Comparison of ENCODE assay signal across 11 cellular contexts in genomic region chr20:63946986-63947637, GRCh38. TPM values are rescaled to one million over a fixed set of nuclear protein-coding genes. Genes with fewer than 3 reads are reported as not detected.
DNase-seq lines count a peak whose midpoint lies in the region; ATAC-seq and TF ChIP-seq lines count a peak whose summit lies in the region.
"Had no signal": no experiment of that assay in that cellular context is flagged by ENCODE, and none has a peak within 500 bp of the region (broad histone marks: within the 10 kb centered on the region; RNA-seq: fewer than 3 reads in every experiment).

No MANE protein-coding gene starts in this region.

- H3K9me3 Mint-ChIP-seq in IgD-negative memory B cell (no peaks in the 10 kb centered on the region), endodermal cell (peaks cover 3% of the 10 kb centered on the region), neural crest cell (no peaks in the 10 kb centered on the region)

- H3K27ac ChIP-seq in C4-2B = peak overlapping the region; percentile 28
- H3K27ac ChIP-seq in endodermal cell (ENCODE audit: low read depth, low read length) = peak overlapping the region; percentile 14

- H3K9me3 ChIP-seq in endodermal cell (ENCODE audit: control insufficient read depth, low read length) = no peaks in the 10 kb centered on the region
- H3K9me3 ChIP-seq: upper lobe of left lung had no signal

- H3K4me3 ChIP-seq in endodermal cell (ENCODE audit: low read length) = no peak overlapping the region

- peaks cover 15% of the 10 kb centered on the region for H3K36me3 ChIP-seq in endodermal cell (ENCODE audit: control insufficient read depth, insufficient read depth, low read length)

- H3K27ac Mint-ChIP-seq in IgD-negative memory B cell (peak overlapping the region; percentile 80 to 95 (median 91)), endodermal cell (no peak overlapping the region), neural crest cell (ENCODE audit: unreplicated experiment) (no peak overlapping the region)

- H3K27me3 ChIP-seq in endodermal cell (ENCODE audit: control insufficient read depth, insufficient read depth, low read length, poor library complexity, severe bottlenecking) = no peaks in the 10 kb centered on the region
- H3K27me3 ChIP-seq: upper lobe of left lung had no signal

- WGBS in endodermal cell (ENCODE audit: insufficient coverage in 1 of 2, insufficient read length in 1 of 2), 2 experiments = 93 to 95% methylated on average over 13 to 15 of the region's 15 CpGs

- no peaks in the 10 kb centered on the region for H3K36me3 Mint-ChIP-seq in IgD-negative memory B cell
- H3K36me3 Mint-ChIP-seq in endodermal cell (ENCODE audit: low read depth) = peaks cover 17% of the 10 kb centered on the region
- peaks cover 2% of the 10 kb centered on the region for H3K36me3 Mint-ChIP-seq in neural crest cell (ENCODE audit: low read depth)

- no peak for TF ChIP-seq CTCF in C4-2B (conservative IDR thresholded peaks at IDR 0.05)
- TF ChIP-seq CTCF in endodermal cell (conservative IDR thresholded peaks at IDR 0.05) = no peak
- TF ChIP-seq CTCF in neural crest cell (conservative IDR thresholded peaks at IDR 0.05) = no peak

- DNase-seq in endodermal cell (no peak), neural crest cell (ENCODE audit: low read depth, low spot score) (no peak), iPS-NIHi7 (ENCODE audit: extremely low spot score) (no peak), mesenteric fat pad (ENCODE audit: low spot score) (no peak)
- DNase-seq: activated CD8-positive, alpha-beta memory T cell treated with anti-CD3 and anti-CD28 coated beads, Interleukin-2, amount 50 U/mL, for 4 hours; NCI-H2171 treated with DMSO at 0.1 percent for 48 hours had no signal

- H3K4me1 ChIP-seq in endodermal cell (ENCODE audit: control insufficient read depth, insufficient read depth, low read length) = peaks cover 3% of the 10 kb centered on the region

- no peak overlapping the region for H3K9ac ChIP-seq in endodermal cell (ENCODE audit: extremely low read depth, low read length, poor library complexity, severe bottlenecking)

- H3K27me3 Mint-ChIP-seq in IgD-negative memory B cell (no peaks in the 10 kb centered on the region), endodermal cell (ENCODE audit: insufficient read depth) (no peaks in the 10 kb centered on the region), neural crest cell (ENCODE audit: low read depth) (peaks cover 8% of the 10 kb centered on the region)

- H3K4me3 Mint-ChIP-seq in IgD-negative memory B cell = peak overlapping the region in 3 of 4 donors; percentile 68 to 95 (median 81)
- no peak overlapping the region for H3K4me3 Mint-ChIP-seq in endodermal cell
- H3K4me3 Mint-ChIP-seq in neural crest cell = peak overlapping the region; percentile 76

- ATAC-seq in GM18505 (IDR thresholded peaks at IDR 0.05; ENCODE audit: unreplicated experiment) = no peak
- no peak for ATAC-seq in HG02884 (IDR thresholded peaks at IDR 0.05; ENCODE audit: unreplicated experiment)

- H3K4me1 Mint-ChIP-seq in IgD-negative memory B cell (peaks cover 31 to 37% (median 34%) of the 10 kb centered on the region in 3 donors), endodermal cell (peaks cover 12% of the 10 kb centered on the region), neural crest cell (peaks cover 31% of the 10 kb centered on the region)

- no peak for TF ChIP-seq POLR2A in GM18505 (IDR thresholded peaks at IDR 0.05; ENCODE audit: borderline replicate concordance, extremely low read depth, insufficient read depth, insufficient read length)

RNA-seq across cellular contexts. Expression of gene UCKL1, which starts 9.1 kb away (rescaled TPM):
- polyA plus RNA-seq in IgD-negative memory B cell = 67.9 TPM
- total RNA-seq in endodermal cell = 10 to 100 TPM; 36.5 to 47.8 TPM
- 41.0 TPM for polyA plus RNA-seq in endodermal cell (2013, experiment 1 of 2)
- polyA plus RNA-seq in endodermal cell (2013, experiment 2 of 2) = 37.5 TPM
- total RNA-seq in neural crest cell = 39.3 and 39.9 TPM in 2 replicates
- total RNA-seq in mesenteric fat pad = 36.0 TPM

RNA-seq across cellular contexts. Expression of gene ZNF512B, which starts 22.6 kb away (rescaled TPM):
- 0.30 TPM for polyA plus RNA-seq in IgD-negative memory B cell
- total RNA-seq in endodermal cell (10 to 100 TPM; 23.7 to 26.8 TPM), neural crest cell (33.0 and 34.0 TPM in 2 replicates), mesenteric fat pad (18.7 TPM)
- 14.3 TPM for polyA plus RNA-seq in endodermal cell (2013, experiment 1 of 2)
- polyA plus RNA-seq in endodermal cell (2013, experiment 2 of 2) = 11.6 TPM

RNA-seq across cellular contexts. Expression of gene SAMD10, which starts 32.3 kb away (rescaled TPM):
- polyA plus RNA-seq in IgD-negative memory B cell = 9.5 TPM
- total RNA-seq in endodermal cell (1 to 10 TPM; 5.6 to 6.0 TPM), neural crest cell (6.4 and 8.0 TPM in 2 replicates), mesenteric fat pad (2.9 TPM)
- 7.2 TPM for polyA plus RNA-seq in endodermal cell (2013, experiment 1 of 2)
- 7.0 TPM for polyA plus RNA-seq in endodermal cell (2013, experiment 2 of 2)

RNA-seq across cellular contexts. Expression of gene PRPF6, which starts 33.8 kb away (rescaled TPM):
- 106 TPM for polyA plus RNA-seq in IgD-negative memory B cell
- total RNA-seq in endodermal cell (10 to 100 TPM; 73.3 to 73.9 TPM), neural crest cell (77.4 and 81.5 TPM in 2 replicates), mesenteric fat pad (46.3 TPM)
- 58.8 TPM for polyA plus RNA-seq in endodermal cell (2013, experiment 1 of 2)
- 53.3 TPM for polyA plus RNA-seq in endodermal cell (2013, experiment 2 of 2)

RNA-seq across cellular contexts. Expression of gene DNAJC5, which starts 52.2 kb away (rescaled TPM):
- 5.2 TPM for polyA plus RNA-seq in IgD-negative memory B cell
- 10 to 100 TPM; 25.8 to 26.8 TPM for total RNA-seq in endodermal cell
- 26.0 TPM for polyA plus RNA-seq in endodermal cell (2013, experiment 1 of 2)
- 25.3 TPM for polyA plus RNA-seq in endodermal cell (2013, experiment 2 of 2)
- 46.9 and 47.3 TPM in 2 replicates for total RNA-seq in neural crest cell
- 50.5 TPM for total RNA-seq in mesenteric fat pad

Comparison
In these comparisons a context has a peak if more than half of its experiments do, and no peak if none do; other contexts are left out.
1. H3K27ac Mint-ChIP-seq: peak in IgD-negative memory B cell (3 of 3); none in endodermal cell (single experiment) and neural crest cell (single experiment).